8 cellular contexts compared by ENCODE assay signal in the genomic region with DNA sequence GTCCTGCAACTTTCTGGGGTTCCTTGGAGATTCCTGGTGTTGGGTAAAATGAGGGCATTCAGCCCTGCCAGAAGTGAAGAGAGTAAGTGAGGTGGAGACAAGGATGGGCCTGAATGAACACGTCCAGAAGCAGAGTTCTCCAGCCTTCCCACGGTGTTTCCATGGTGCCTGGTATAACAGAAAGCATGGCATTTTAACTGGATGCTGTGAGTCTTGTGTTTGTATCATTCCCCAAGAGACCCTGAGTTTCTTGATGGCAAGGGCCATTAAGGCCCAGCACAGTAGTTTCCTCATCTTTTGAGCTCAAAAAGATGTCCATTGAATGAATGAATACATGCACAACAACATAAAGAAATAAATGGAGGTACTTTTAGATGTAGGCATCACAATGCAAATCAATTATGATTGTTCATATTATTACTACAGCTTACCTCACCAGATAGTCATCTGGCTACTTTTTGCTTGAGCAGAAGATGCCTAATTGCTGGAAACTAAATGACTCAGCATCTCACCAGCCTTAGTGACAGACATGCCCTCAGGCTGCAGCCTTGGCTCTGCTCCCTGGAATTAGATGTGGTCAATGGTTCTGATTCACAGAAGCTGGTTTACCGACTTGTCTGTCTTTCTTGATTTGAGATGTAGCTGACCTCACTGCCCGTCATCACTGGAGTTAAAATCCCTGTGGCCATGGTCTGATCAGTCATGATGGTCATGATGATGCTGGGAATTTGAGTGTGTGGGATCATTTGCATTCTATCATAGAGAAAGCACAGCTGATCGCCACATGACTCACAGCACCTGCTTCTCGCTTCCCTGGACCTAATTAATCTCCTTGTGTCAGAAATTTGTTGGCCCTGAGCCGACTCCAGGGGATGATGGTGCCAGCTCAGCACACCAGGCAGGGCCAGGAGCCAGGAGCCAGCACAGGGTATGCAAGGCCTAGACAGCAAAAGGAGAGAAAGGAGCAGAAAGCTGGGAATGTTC.
DNase-seq lines count a peak whose midpoint lies in the region; ATAC-seq and TF ChIP-seq lines count a peak whose summit lies in the region.

No MANE protein-coding gene starts in this region.

- H3K4me3 ChIP-seq in HFF-Myc (replicated peaks; ENCODE audit: low read depth, low read length) = no peak overlapping the region
- no peak overlapping the region for H3K4me3 ChIP-seq in fibroblast of lung (replicated peaks in 1 of 4; ENCODE audit: control extremely low read depth in 1 of 4, insufficient read depth in 1 of 4, low read depth in 3 of 4, low read length in 4 of 4)
- no peak overlapping the region for H3K4me3 ChIP-seq in Caco-2 (ENCODE audit: low read depth, low read length)

- TF ChIP-seq CTCF in HFF-Myc (IDR thresholded peaks at IDR 0.05; ENCODE audit: low read depth, low read length, missing control alignments) (no peak), fibroblast of lung (conservative IDR thresholded peaks at IDR 0.05 in 1 of 2, IDR thresholded peaks at IDR 0.05 in 1 of 2; ENCODE audit: low read depth in 1 of 2, low read length in 2 of 2) (no peak), Caco-2 (IDR thresholded peaks at IDR 0.05; ENCODE audit: insufficient read depth in 1 of 2, low read depth in 1 of 2, low read length in 1 of 2, severe bottlenecking in 1 of 2, unreplicated experiment in 1 of 2) (no peak)

- H3K36me3 Mint-ChIP-seq in Caco-2 (ENCODE audit: insufficient read depth, unreplicated experiment) = no peaks in the 10 kb centered on the region

- CTCF ChIA-PET in Caco-2 (lab: Charles Lee) = no interaction called here

- H3K4me1 Mint-ChIP-seq in Caco-2 (ENCODE audit: low read depth, unreplicated experiment) = no peaks in the 10 kb centered on the region

- DNase-seq in HFF-Myc (ENCODE audit: extremely low read depth, low read depth) = peak; percentile 82
- peak; percentile 35 for DNase-seq in NCI-H2171 (lab: John Stamatoyannopoulos, UW)
- peak; percentile 81 to 100 for DNase-seq in fibroblast of lung (ENCODE audit: low read depth in 2 of 2)
- no peak for DNase-seq in Caco-2
- no peak for DNase-seq in NCI-H1436 treated with DMSO at 0.1 percent for 48 hours (lab: John Stamatoyannopoulos, UW)
- no peak for DNase-seq in activated gamma-delta T cell treated with Interleukin-2 at 50 U/mL for 16 hours

- H3K27me3 ChIP-seq in fibroblast of lung (ENCODE audit: control insufficient read depth, insufficient read depth, low read length) (no peaks in the 10 kb centered on the region), Caco-2 (replicated peaks; ENCODE audit: control insufficient read depth, insufficient read depth, low read length) (no peaks in the 10 kb centered on the region)

- H2AFZ ChIP-seq in fibroblast of lung (ENCODE audit: low read length) = no peak overlapping the region

- BruUV-seq in Caco-2 (replicated peaks; lab: Mats Ljungman, UMichigan) = no TSS peak

- peak overlapping the region; percentile 39 for H3K4me2 ChIP-seq in fibroblast of lung (ENCODE audit: extremely low read depth, insufficient read depth, low read length)

- no peaks in the 10 kb centered on the region for H3K79me2 ChIP-seq in fibroblast of lung (ENCODE audit: control insufficient read depth, insufficient read depth, low read length)

- intact Hi-C loops in Caco-2 (cut with micrococcal nuclease; ENCODE audit: unreplicated experiment) = no loop called here

- H3K27me3 Mint-ChIP-seq in Caco-2 (ENCODE audit: insufficient read depth, unreplicated experiment) = peaks cover 3% of the 10 kb centered on the region

- H3K4me3 Mint-ChIP-seq in Caco-2 (ENCODE audit: unreplicated experiment) = no peak overlapping the region

- ATAC-seq in GM18511 (IDR thresholded peaks at IDR 0.05; ENCODE audit: unreplicated experiment) (peak; percentile 95), GM21367 (IDR thresholded peaks at IDR 0.05; ENCODE audit: unreplicated experiment) (no peak)

- POLR2A ChIA-PET in Caco-2 (lab: Charles Lee) = no interaction called here

- H3K9me3 ChIP-seq in fibroblast of lung (ENCODE audit: control insufficient read depth, insufficient read depth, low read depth, low read length) (no peaks in the 10 kb centered on the region), Caco-2 (no peaks in the 10 kb centered on the region)

- peak overlapping the region; percentile 75 for H3K27ac ChIP-seq in fibroblast of lung (ENCODE audit: insufficient read depth, low read length)

- H3K4me1 ChIP-seq in fibroblast of lung (ENCODE audit: control insufficient read depth, extremely low read depth, insufficient read depth, low read length) (peaks cover 13% of the 10 kb centered on the region), Caco-2 (no peaks in the 10 kb centered on the region)

- H3K9me3 Mint-ChIP-seq in Caco-2 (ENCODE audit: unreplicated experiment) = peaks cover 6% of the 10 kb centered on the region

- no peaks in the 10 kb centered on the region for H4K20me1 ChIP-seq in fibroblast of lung (ENCODE audit: control insufficient read depth, extremely low read depth, insufficient read depth, low read length)

- no peak overlapping the region for H3K9ac ChIP-seq in fibroblast of lung (ENCODE audit: insufficient read depth, low read length)

- H3K27ac Mint-ChIP-seq in Caco-2 (ENCODE audit: unreplicated experiment) = no peak overlapping the region

- H3K36me3 ChIP-seq in fibroblast of lung (ENCODE audit: control insufficient read depth, insufficient read depth, low read length) = no peaks in the 10 kb centered on the region
- H3K36me3 ChIP-seq in Caco-2 (ENCODE audit: control insufficient read depth, insufficient read depth, low read length) = no peaks in the 10 kb centered on the region

Comparison
In these comparisons a context has a peak if more than half of its experiments do, and no peak if none do; other contexts are left out.
1. DNase-seq: peak in HFF-Myc (single experiment), NCI-H2171 (single experiment) and fibroblast of lung (2 of 2); none in Caco-2 (0 of 2), NCI-H1436 treated with DMSO at 0.1 percent for 48 hours (single experiment) and activated gamma-delta T cell treated with Interleukin-2 at 50 U/mL for 16 hours (single experiment).